Comparison of ENCODE assay signal across 1 cellular context in the genomic region with DNA sequence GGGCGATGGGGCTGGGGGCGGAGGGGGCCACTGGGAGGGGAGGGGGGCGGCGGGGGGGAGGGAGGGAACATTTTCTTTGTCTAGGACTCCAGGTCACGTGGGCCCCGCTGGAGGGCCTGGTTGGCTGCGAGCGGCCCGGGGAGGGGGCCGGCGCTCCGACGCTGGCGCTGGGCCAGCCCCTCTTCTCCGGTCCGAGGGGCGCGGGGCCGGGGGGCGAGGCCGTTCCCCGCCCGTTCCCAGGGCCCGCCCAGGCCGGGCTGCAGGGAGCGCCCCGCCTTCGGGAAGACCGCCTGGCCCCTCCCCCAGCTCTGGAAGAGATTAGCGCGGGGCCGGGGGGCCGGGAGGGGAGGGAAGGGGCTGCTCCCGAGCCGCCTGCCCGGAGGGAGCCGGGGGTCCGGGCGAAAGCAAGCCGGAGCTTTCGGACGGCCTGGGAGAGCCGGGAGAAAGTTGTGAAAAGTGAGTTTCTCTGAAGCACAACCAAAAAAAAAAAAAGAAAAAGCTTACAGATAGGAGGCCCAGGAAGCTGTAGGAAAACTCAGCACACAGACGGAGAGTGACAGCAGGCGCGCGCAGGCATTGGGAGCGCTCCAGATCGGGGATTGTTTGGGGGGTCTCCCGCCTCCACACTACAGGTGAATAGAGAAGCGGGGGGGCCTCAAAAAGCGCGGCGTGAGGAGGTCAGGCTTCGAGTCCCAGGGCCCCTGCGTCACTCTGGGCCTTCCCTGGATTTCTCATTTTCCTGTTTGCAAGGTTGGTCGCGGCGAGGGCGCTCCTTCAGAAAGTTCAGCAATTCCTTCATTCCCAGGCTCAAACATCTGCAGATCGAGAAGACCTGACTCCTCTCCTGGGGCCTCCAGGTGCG.
TF ChIP-seq lines count a peak whose summit lies in the region.

No MANE protein-coding gene starts in this region.

TF ChIP-seq in HepG2, 621 proteins besides CTCF, POLR2A, EP300 and RAD21 (continued from another document and continues in another):
- TF ChIP-seq ZNF800 (CRISPR knock-in tag; IDR thresholded peaks at IDR 0.05) (0 out of 2 replicates have a peak, but pooled peaks have one; percentile 37), TP53 (CRISPR knock-in tag; conservative IDR thresholded peaks at IDR 0.05) (no peak), FOXJ3 (CRISPR knock-in tag; IDR thresholded peaks at IDR 0.05; ENCODE audit: borderline replicate concordance) (0 out of 2 replicates have a peak, but pooled peaks have one; percentile 11), YEATS2 (CRISPR knock-in tag; IDR thresholded peaks at IDR 0.05; ENCODE audit: borderline replicate concordance) (no peak), LBX2 (CRISPR knock-in tag; IDR thresholded peaks at IDR 0.05; ENCODE audit: borderline replicate concordance) (no peak), IKZF5 (CRISPR knock-in tag; IDR thresholded peaks at IDR 0.05) (no peak), KLF11 (CRISPR knock-in tag; IDR thresholded peaks at IDR 0.05) (no peak), NRL (CRISPR knock-in tag; IDR thresholded peaks at IDR 0.05; ENCODE audit: borderline replicate concordance) (peak; percentile 81), ZBTB26 (CRISPR knock-in tag; IDR thresholded peaks at IDR 0.05; ENCODE audit: borderline replicate concordance) (no peak), PHF20 (CRISPR knock-in tag; IDR thresholded peaks at IDR 0.05) (no peak), MED1 (CRISPR knock-in tag; IDR thresholded peaks at IDR 0.05) (peak; percentile 34; the same call in 1 of the 2 replicates), MYC (CRISPR knock-in tag; IDR thresholded peaks at IDR 0.05; ENCODE audit: borderline replicate concordance) (peak; percentile 16; the same call in 1 of the 2 replicates), ZBTB7A (CRISPR knock-in tag; IDR thresholded peaks at IDR 0.05) (peak; percentile 91), ATF7 (IDR thresholded peaks at IDR 0.05) (no peak), ATF7 (CRISPR knock-in tag; IDR thresholded peaks at IDR 0.05) (peak; percentile 50; the same call in 1 of the 2 replicates), KLF9 (CRISPR knock-in tag; IDR thresholded peaks at IDR 0.05; ENCODE audit: low read depth) (no peak), ZNF788 (CRISPR knock-in tag; IDR thresholded peaks at IDR 0.05; ENCODE audit: borderline replicate concordance) (no peak), TEF (CRISPR knock-in tag; IDR thresholded peaks at IDR 0.05) (no peak), MEF2D (CRISPR knock-in tag; IDR thresholded peaks at IDR 0.05) (0 out of 2 replicates have a peak, but pooled peaks have one; percentile 36), YY1 (IDR thresholded peaks at IDR 0.05; ENCODE audit: insufficient read depth, insufficient replicate concordance, low read depth, low read length) (peak; percentile 61), ZNF891 (CRISPR knock-in tag; IDR thresholded peaks at IDR 0.05) (no peak), ATRX (CRISPR knock-in tag; IDR thresholded peaks at IDR 0.05; ENCODE audit: borderline replicate concordance) (no peak), PLRG1 (conservative IDR thresholded peaks at IDR 0.05) (no peak), ZNF563 (CRISPR knock-in tag; IDR thresholded peaks at IDR 0.05) (no peak), CHD4 (IDR thresholded peaks at IDR 0.05; ENCODE audit: borderline replicate concordance, low read length) (no peak), DMTF1 (CRISPR knock-in tag; IDR thresholded peaks at IDR 0.05) (no peak), AGO1 (IDR thresholded peaks at IDR 0.05; ENCODE audit: low read depth, low read length, poor library complexity, severe bottlenecking) (no peak), ZBTB25 (CRISPR knock-in tag; IDR thresholded peaks at IDR 0.05) (no peak; the same call in 1 of the 2 replicates), ZNF451 (CRISPR knock-in tag; IDR thresholded peaks at IDR 0.05) (no peak; the same call in 1 of the 2 replicates), ARNT2 (CRISPR knock-in tag; IDR thresholded peaks at IDR 0.05; ENCODE audit: low read depth) (peak; percentile 52; the same call in 1 of the 2 replicates), ZNF557 (CRISPR knock-in tag; IDR thresholded peaks at IDR 0.05) (no peak), ZNF775 (CRISPR knock-in tag; IDR thresholded peaks at IDR 0.05; ENCODE audit: borderline replicate concordance) (no peak), ZNF24 (IDR thresholded peaks at IDR 0.05) (no peak)
- TF ChIP-seq, protein P1, sequence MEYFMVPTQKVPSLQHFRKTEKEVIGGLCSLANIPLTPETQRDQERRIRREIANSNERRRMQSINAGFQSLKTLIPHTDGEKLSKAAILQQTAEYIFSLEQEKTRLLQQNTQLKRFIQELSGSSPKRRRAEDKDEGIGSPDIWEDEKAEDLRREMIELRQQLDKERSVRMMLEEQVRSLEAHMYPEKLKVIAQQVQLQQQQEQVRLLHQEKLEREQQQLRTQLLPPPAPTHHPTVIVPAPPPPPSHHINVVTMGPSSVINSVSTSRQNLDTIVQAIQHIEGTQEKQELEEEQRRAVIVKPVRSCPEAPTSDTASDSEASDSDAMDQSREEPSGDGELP (IDR thresholded peaks at IDR 0.05; ENCODE audit: borderline replicate concordance, low read depth), result no peak; the same call in 1 of the 2 replicates
- TF ChIP-seq, protein P2, sequence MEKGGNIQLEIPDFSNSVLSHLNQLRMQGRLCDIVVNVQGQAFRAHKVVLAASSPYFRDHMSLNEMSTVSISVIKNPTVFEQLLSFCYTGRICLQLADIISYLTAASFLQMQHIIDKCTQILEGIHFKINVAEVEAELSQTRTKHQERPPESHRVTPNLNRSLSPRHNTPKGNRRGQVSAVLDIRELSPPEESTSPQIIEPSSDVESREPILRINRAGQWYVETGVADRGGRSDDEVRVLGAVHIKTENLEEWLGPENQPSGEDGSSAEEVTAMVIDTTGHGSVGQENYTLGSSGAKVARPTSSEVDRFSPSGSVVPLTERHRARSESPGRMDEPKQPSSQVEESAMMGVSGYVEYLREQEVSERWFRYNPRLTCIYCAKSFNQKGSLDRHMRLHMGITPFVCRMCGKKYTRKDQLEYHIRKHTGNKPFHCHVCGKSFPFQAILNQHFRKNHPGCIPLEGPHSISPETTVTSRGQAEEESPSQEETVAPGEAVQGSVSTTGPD (CRISPR knock-in tag; IDR thresholded peaks at IDR 0.05), result no peak
- TF ChIP-seq, protein P3, sequence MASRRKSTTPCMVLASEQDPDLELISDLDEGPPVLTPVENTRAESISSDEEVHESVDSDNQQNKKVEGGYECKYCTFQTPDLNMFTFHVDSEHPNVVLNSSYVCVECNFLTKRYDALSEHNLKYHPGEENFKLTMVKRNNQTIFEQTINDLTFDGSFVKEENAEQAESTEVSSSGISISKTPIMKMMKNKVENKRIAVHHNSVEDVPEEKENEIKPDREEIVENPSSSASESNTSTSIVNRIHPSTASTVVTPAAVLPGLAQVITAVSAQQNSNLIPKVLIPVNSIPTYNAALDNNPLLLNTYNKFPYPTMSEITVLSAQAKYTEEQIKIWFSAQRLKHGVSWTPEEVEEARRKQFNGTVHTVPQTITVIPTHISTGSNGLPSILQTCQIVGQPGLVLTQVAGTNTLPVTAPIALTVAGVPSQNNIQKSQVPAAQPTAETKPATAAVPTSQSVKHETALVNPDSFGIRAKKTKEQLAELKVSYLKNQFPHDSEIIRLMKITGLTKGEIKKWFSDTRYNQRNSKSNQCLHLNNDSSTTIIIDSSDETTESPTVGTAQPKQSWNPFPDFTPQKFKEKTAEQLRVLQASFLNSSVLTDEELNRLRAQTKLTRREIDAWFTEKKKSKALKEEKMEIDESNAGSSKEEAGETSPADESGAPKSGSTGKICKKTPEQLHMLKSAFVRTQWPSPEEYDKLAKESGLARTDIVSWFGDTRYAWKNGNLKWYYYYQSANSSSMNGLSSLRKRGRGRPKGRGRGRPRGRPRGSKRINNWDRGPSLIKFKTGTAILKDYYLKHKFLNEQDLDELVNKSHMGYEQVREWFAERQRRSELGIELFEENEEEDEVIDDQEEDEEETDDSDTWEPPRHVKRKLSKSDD (CRISPR knock-in tag; IDR thresholded peaks at IDR 0.05; ENCODE audit: low read depth), result no peak
- TF ChIP-seq, protein P4, sequence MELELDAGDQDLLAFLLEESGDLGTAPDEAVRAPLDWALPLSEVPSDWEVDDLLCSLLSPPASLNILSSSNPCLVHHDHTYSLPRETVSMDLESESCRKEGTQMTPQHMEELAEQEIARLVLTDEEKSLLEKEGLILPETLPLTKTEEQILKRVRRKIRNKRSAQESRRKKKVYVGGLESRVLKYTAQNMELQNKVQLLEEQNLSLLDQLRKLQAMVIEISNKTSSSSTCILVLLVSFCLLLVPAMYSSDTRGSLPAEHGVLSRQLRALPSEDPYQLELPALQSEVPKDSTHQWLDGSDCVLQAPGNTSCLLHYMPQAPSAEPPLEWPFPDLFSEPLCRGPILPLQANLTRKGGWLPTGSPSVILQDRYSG (CRISPR knock-in tag; IDR thresholded peaks at IDR 0.05), result no peak
- TF ChIP-seq, protein P5, sequence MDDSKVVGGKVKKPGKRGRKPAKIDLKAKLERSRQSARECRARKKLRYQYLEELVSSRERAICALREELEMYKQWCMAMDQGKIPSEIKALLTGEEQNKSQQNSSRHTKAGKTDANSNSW (CRISPR knock-in tag; IDR thresholded peaks at IDR 0.05; ENCODE audit: borderline replicate concordance), result no peak
- TF ChIP-seq, protein P6, sequence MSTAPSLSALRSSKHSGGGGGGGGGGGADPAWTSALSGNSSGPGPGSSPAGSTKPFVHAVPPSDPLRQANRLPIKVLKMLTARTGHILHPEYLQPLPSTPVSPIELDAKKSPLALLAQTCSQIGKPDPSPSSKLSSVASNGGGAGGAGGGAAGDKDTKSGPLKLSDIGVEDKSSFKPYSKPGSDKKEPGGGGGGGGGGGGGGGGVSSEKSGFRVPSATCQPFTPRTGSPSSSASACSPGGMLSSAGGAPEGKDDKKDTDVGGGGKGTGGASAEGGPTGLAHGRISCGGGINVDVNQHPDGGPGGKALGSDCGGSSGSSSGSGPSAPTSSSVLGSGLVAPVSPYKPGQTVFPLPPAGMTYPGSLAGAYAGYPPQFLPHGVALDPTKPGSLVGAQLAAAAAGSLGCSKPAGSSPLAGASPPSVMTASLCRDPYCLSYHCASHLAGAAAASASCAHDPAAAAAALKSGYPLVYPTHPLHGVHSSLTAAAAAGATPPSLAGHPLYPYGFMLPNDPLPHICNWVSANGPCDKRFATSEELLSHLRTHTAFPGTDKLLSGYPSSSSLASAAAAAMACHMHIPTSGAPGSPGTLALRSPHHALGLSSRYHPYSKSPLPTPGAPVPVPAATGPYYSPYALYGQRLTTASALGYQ (CRISPR knock-in tag; IDR thresholded peaks at IDR 0.05), result no peak
